Comparison of ENCODE assay signal across 28 cellular contexts in the genomic region with DNA sequence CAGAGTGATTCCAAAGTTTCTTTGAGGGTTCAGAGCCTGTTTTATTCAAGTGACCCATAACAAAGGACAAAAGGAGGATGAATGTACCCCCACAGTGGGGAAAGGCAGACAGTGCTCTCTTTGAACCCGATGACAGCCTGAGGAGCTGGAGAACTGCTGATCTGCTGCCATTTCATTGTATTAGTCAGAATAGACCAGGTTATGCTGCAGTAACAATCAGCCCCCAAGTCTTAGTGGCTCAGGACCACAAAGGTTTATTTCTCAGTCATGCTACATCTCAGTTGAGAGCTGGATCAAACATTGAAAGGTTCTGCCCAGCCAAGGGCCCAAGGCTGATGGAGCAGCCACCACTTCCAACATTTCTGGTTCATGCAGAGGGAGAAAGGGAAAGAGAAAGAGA.
"Had no signal": no experiment of that assay in that cellular context is flagged by ENCODE, and none has a peak within 500 bp of the region (broad histone marks: within the 10 kb centered on the region; RNA-seq: fewer than 3 reads in every experiment).

No MANE protein-coding gene starts in this region.

- H3K9me3 Mint-ChIP-seq: stimulated activated memory B cell treated with anti-CD40 and anti-IgM and Interleukin-4, amounts not matched to agents 10 μg/mL and 1 μg/mL and 100 μg/mL, for 72 hours; stimulated activated naive CD8-positive, alpha-beta T cell treated with anti-CD3 and anti-CD28 coated beads, Interleukin-15, amount 100 ng/mL, for 72 hours; stimulated activated naive CD8-positive, alpha-beta T cell treated with anti-CD3 and anti-CD28 coated beads, Interleukin-15, Interleukin-2, amounts not matched to agents 100 ng/mL and 50 ng/mL, for 24 hours had no signal

- H3K4me1 Mint-ChIP-seq: stimulated activated effector memory CD8-positive, alpha-beta T cell treated with anti-CD3 and anti-CD28 coated beads, Interleukin-12 subunit alpha, Interleukin-12 subunit beta, amount 100 ng/mL, for 72 hours; stimulated activated memory B cell treated with anti-CD40 and anti-IgM and Interleukin-4, amounts not matched to agents 10 μg/mL and 1 μg/mL and 100 μg/mL, for 72 hours; stimulated activated naive B cell treated with anti-CD40 and anti-IgM and Interleukin-4, amounts not matched to agents 10 μg/mL and 1 μg/mL and 100 μg/mL, for 72 hours had no signal

- H3K27ac ChIP-seq: stomach, suprapubic skin, testis, thoracic aorta, thyroid gland, tibial artery, tibial nerve, transverse colon, upper lobe of left lung, upper lobe of right lung, uterus, vagina had no signal

- H3K36me3 Mint-ChIP-seq: stimulated activated effector memory CD8-positive, alpha-beta T cell treated with anti-CD3 and anti-CD28 coated beads, Interleukin-12 subunit alpha, Interleukin-12 subunit beta, amount 100 ng/mL, for 72 hours; stimulated activated memory B cell treated with anti-CD40 and anti-IgM and Interleukin-4, amounts not matched to agents 10 μg/mL and 1 μg/mL and 100 μg/mL, for 72 hours; stimulated activated naive B cell treated with anti-CD40 and anti-IgM and Interleukin-4, amounts not matched to agents 10 μg/mL and 1 μg/mL and 100 μg/mL, for 72 hours had no signal

- H3K4me1 ChIP-seq: stomach, suprapubic skin, testis, thyroid gland, tibial artery, tibial nerve, transverse colon, upper lobe of left lung, uterus, vagina had no signal

- H3K27me3 ChIP-seq: stomach, suprapubic skin, testis, thyroid gland, tibial artery, tibial nerve, transverse colon, upper lobe of left lung, upper lobe of right lung, uterus, vagina had no signal

- ATAC-seq: stimulated activated effector memory CD8-positive, alpha-beta T cell treated with anti-CD3 and anti-CD28 coated beads, Interleukin-12 subunit alpha, Interleukin-12 subunit beta, amount 100 ng/mL, for 72 hours; stimulated activated memory B cell treated with anti-CD40 and anti-IgM and Interleukin-4, amounts not matched to agents 10 μg/mL and 1 μg/mL and 100 μg/mL, for 72 hours; stimulated activated naive B cell treated with anti-CD40 and anti-IgM and Interleukin-4, amounts not matched to agents 10 μg/mL and 1 μg/mL and 100 μg/mL, for 72 hours; stimulated activated naive CD8-positive, alpha-beta T cell treated with anti-CD3 and anti-CD28 coated beads, Interleukin-15, amount 100 ng/mL, for 72 hours; stimulated activated naive CD8-positive, alpha-beta T cell treated with anti-CD3 and anti-CD28 coated beads, Interleukin-15, Interleukin-2, amounts not matched to agents 100 U/mL and 50 U/mL, for 24 hours; upper lobe of right lung had no signal

- H3K27ac Mint-ChIP-seq: stimulated activated effector memory CD8-positive, alpha-beta T cell treated with anti-CD3 and anti-CD28 coated beads, Interleukin-12 subunit alpha, Interleukin-12 subunit beta, amount 100 ng/mL, for 72 hours; stimulated activated memory B cell treated with anti-CD40 and anti-IgM and Interleukin-4, amounts not matched to agents 10 μg/mL and 1 μg/mL and 100 μg/mL, for 72 hours; stimulated activated naive B cell treated with anti-CD40 and anti-IgM and Interleukin-4, amounts not matched to agents 10 μg/mL and 1 μg/mL and 100 μg/mL, for 72 hours; stimulated activated naive CD8-positive, alpha-beta T cell treated with anti-CD3 and anti-CD28 coated beads, Interleukin-15, amount 100 ng/mL, for 72 hours; stimulated activated naive CD8-positive, alpha-beta T cell treated with anti-CD3 and anti-CD28 coated beads, Interleukin-15, Interleukin-2, amounts not matched to agents 100 ng/mL and 50 ng/mL, for 24 hours; type B pancreatic cell had no signal

- H3K27me3 Mint-ChIP-seq: stimulated activated naive CD8-positive, alpha-beta T cell treated with anti-CD3 and anti-CD28 coated beads, Interleukin-15, amount 100 ng/mL, for 72 hours; stimulated activated naive CD8-positive, alpha-beta T cell treated with anti-CD3 and anti-CD28 coated beads, Interleukin-15, Interleukin-2, amounts not matched to agents 100 ng/mL and 50 ng/mL, for 24 hours; type B pancreatic cell had no signal

- H3K9me3 ChIP-seq: suprapubic skin, testis, thoracic aorta, thyroid gland, tibial artery, transverse colon, upper lobe of right lung, uterus, vagina had no signal

- DNase-seq: stimulated activated CD4-positive, alpha-beta T cell treated with anti-CD3 and anti-CD28 coated beads, Interleukin-2, amount 100 ng/mL, for 48 hours; stimulated activated CD4-positive, alpha-beta T cell treated with anti-CD3 and anti-CD28 coated beads, Interleukin-4, amount 100 ng/mL, for 1 hour; stimulated activated CD4-positive, alpha-beta T cell treated with anti-CD3 and anti-CD28 coated beads, Interleukin-4, amount 100 ng/mL, for 24 hours; stimulated activated CD4-positive, alpha-beta T cell treated with anti-CD3 and anti-CD28 coated beads, Interleukin-4, amount 100 ng/mL, for 4 hours; stimulated activated CD8-positive, alpha-beta memory T cell treated with anti-CD3 and anti-CD28 coated beads, Interleukin-4, amount 100 ng/mL, for 48 hours; stimulated activated naive B cell treated with anti-CD40 and anti-IgM and Interleukin-4, amounts not matched to agents 10 μg/mL and 1 μg/mL and 100 μg/mL, for 72 hours; stimulated activated naive CD4-positive, alpha-beta T cell; stimulated activated naive CD4-positive, alpha-beta T cell treated with Interleukin-2 at 50 U/mL for 16 hours; stimulated activated naive CD8-positive, alpha-beta T cell treated with anti-CD3 and anti-CD28 coated beads, Interleukin-15, amount 100 ng/mL, for 72 hours; stimulated activated naive CD8-positive, alpha-beta T cell treated with anti-CD3 and anti-CD28 coated beads, Interleukin-15, Interleukin-2, amounts not matched to agents 100 U/mL and 50 U/mL, for 24 hours; stomach; substantia nigra; testis; thyroid gland; tibial artery; transverse colon; trophoblast cell; upper lobe of left lung; upper lobe of right lung; uterus had no signal

- H3K4me3 Mint-ChIP-seq: stimulated activated effector memory CD8-positive, alpha-beta T cell treated with anti-CD3 and anti-CD28 coated beads, Interleukin-12 subunit alpha, Interleukin-12 subunit beta, amount 100 ng/mL, for 72 hours; stimulated activated memory B cell treated with anti-CD40 and anti-IgM and Interleukin-4, amounts not matched to agents 10 μg/mL and 1 μg/mL and 100 μg/mL, for 72 hours; stimulated activated naive B cell treated with anti-CD40 and anti-IgM and Interleukin-4, amounts not matched to agents 10 μg/mL and 1 μg/mL and 100 μg/mL, for 72 hours; stimulated activated naive CD8-positive, alpha-beta T cell treated with anti-CD3 and anti-CD28 coated beads, Interleukin-15, amount 100 ng/mL, for 72 hours; stimulated activated naive CD8-positive, alpha-beta T cell treated with anti-CD3 and anti-CD28 coated beads, Interleukin-15, Interleukin-2, amounts not matched to agents 100 ng/mL and 50 ng/mL, for 24 hours; type B pancreatic cell had no signal

- H3K4me3 ChIP-seq: stomach, suprapubic skin, testis, thoracic aorta, thyroid gland, tibial artery, tibial nerve, transverse colon, upper lobe of left lung, upper lobe of right lung, uterus, vagina had no signal

- H3K36me3 ChIP-seq: suprapubic skin, thoracic aorta, thyroid gland, tibial artery, tibial nerve, transverse colon, upper lobe of left lung, upper lobe of right lung, uterus, vagina had no signal
